1 cellular context compared by ENCODE assay signal in the genomic region with DNA sequence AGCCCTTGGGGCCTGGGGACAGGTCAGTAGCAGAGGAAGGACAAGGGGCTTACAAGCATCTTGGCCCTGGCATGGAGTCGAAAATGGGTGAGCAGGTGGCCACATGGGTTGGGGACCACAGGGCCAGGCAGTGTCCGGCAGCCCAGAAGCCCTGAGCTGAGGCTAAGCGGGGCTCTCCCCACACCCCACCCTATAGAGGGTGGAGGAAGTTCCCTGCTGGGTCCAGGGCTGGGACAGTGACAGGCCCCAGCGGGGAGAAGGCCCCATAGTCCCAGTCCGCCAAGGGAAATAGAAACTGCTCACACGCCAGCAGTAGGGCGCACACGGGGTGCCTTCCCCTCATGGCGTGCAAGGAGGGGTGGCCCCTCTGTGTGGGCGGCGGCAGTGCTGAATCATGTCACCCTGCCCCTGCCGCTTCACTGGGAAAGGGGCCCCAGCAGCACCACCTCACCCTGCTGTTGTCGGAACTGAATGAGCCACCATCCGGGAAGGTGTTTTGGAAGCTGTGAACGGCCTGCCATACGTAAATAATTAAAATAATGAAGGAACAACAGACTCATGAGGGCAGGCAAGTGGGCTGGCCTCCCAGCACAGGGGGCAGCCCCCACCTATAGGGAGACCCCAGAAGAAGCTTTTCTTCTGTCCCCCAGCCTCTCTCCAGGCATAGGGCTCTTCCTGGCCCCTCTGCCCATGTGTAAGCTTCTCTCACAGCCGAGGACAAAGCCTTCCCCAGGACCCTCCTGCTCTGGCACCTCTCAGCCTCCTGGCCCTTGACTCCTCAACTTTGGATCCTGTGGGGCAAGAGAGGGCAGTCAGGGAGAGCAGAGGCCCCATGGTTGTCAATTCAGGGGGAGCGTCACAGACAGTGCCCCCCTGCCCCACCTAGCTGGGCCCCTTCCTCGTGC.
TF ChIP-seq lines count a peak whose summit lies in the region.

No MANE protein-coding gene starts in this region.

TF ChIP-seq in K562, 482 proteins besides CTCF, POLR2A, EP300 and RAD21 (continued from another document and continues in another):
- no peak for TF ChIP-seq ATF1 (CRISPR knock-in tag; IDR thresholded peaks at IDR 0.05)
- TF ChIP-seq ATF1 (tag; IDR thresholded peaks at IDR 0.05): 0 out of 2 replicates have a peak, but pooled peaks have one; percentile 33
- TF ChIP-seq HMG20B (CRISPR knock-in tag; IDR thresholded peaks at IDR 0.05): no peak
- TF ChIP-seq RNF2 (IDR thresholded peaks at IDR 0.05): peak; percentile 60; the same call in 1 of the 2 replicates
- no peak for TF ChIP-seq PPARD (CRISPR knock-in tag; IDR thresholded peaks at IDR 0.05)
- 0 out of 2 replicates have a peak, but pooled peaks have one; percentile 59 for TF ChIP-seq ZNF766 (CRISPR knock-in tag; conservative IDR thresholded peaks at IDR 0.05)
- TF ChIP-seq TBP (optimal IDR thresholded peaks at IDR 0.05; ENCODE audit: low read depth, low read length): peak; percentile 45
- TF ChIP-seq CC2D1A (IDR thresholded peaks at IDR 0.05): peak; percentile 92
- TF ChIP-seq, protein P1, sequence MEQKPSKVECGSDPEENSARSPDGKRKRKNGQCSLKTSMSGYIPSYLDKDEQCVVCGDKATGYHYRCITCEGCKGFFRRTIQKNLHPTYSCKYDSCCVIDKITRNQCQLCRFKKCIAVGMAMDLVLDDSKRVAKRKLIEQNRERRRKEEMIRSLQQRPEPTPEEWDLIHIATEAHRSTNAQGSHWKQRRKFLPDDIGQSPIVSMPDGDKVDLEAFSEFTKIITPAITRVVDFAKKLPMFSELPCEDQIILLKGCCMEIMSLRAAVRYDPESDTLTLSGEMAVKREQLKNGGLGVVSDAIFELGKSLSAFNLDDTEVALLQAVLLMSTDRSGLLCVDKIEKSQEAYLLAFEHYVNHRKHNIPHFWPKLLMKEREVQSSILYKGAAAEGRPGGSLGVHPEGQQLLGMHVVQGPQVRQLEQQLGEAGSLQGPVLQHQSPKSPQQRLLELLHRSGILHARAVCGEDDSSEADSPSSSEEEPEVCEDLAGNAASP (IDR thresholded peaks at IDR 0.05): no peak
- TF ChIP-seq E2F1 (CRISPR knock-in tag; IDR thresholded peaks at IDR 0.05): no peak
- TF ChIP-seq SNRNP70 (optimal IDR thresholded peaks at IDR 0.05; ENCODE audit: low read depth, low read length): no peak
- TF ChIP-seq, protein P2, sequence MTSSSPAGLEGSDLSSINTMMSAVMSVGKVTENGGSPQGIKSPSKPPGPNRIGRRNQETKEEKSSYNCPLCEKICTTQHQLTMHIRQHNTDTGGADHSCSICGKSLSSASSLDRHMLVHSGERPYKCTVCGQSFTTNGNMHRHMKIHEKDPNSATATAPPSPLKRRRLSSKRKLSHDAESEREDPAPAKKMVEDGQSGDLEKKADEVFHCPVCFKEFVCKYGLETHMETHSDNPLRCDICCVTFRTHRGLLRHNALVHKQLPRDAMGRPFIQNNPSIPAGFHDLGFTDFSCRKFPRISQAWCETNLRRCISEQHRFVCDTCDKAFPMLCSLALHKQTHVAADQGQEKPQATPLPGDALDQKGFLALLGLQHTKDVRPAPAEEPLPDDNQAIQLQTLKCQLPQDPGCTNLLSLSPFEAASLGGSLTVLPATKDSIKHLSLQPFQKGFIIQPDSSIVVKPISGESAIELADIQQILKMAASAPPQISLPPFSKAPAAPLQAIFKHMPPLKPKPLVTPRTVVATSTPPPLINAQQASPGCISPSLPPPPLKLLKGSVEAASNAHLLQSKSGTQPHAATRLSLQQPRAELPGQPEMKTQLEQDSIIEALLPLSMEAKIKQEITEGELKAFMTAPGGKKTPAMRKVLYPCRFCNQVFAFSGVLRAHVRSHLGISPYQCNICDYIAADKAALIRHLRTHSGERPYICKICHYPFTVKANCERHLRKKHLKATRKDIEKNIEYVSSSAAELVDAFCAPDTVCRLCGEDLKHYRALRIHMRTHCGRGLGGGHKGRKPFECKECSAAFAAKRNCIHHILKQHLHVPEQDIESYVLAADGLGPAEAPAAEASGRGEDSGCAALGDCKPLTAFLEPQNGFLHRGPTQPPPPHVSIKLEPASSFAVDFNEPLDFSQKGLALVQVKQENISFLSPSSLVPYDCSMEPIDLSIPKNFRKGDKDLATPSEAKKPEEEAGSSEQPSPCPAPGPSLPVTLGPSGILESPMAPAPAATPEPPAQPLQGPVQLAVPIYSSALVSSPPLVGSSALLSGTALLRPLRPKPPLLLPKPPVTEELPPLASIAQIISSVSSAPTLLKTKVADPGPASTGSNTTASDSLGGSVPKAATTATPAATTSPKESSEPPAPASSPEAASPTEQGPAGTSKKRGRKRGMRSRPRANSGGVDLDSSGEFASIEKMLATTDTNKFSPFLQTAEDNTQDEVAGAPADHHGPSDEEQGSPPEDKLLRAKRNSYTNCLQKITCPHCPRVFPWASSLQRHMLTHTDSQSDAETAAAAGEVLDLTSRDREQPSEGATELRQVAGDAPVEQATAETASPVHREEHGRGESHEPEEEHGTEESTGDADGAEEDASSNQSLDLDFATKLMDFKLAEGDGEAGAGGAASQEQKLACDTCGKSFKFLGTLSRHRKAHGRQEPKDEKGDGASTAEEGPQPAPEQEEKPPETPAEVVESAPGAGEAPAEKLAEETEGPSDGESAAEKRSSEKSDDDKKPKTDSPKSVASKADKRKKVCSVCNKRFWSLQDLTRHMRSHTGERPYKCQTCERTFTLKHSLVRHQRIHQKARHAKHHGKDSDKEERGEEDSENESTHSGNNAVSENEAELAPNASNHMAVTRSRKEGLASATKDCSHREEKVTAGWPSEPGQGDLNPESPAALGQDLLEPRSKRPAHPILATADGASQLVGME (CRISPR knock-in tag; IDR thresholded peaks at IDR 0.05): no peak
- no peak for TF ChIP-seq CHCHD3 (CRISPR knock-in tag; IDR thresholded peaks at IDR 0.05)
- no peak for TF ChIP-seq GATA2 (CRISPR knock-in tag; IDR thresholded peaks at IDR 0.05)
- TF ChIP-seq ZNF707 (CRISPR knock-in tag; conservative IDR thresholded peaks at IDR 0.05): no peak
- 0 out of 2 replicates have a peak, but pooled peaks have one; percentile 43 for TF ChIP-seq HDAC2 (IDR thresholded peaks at IDR 0.05)
- TF ChIP-seq, protein P3, sequence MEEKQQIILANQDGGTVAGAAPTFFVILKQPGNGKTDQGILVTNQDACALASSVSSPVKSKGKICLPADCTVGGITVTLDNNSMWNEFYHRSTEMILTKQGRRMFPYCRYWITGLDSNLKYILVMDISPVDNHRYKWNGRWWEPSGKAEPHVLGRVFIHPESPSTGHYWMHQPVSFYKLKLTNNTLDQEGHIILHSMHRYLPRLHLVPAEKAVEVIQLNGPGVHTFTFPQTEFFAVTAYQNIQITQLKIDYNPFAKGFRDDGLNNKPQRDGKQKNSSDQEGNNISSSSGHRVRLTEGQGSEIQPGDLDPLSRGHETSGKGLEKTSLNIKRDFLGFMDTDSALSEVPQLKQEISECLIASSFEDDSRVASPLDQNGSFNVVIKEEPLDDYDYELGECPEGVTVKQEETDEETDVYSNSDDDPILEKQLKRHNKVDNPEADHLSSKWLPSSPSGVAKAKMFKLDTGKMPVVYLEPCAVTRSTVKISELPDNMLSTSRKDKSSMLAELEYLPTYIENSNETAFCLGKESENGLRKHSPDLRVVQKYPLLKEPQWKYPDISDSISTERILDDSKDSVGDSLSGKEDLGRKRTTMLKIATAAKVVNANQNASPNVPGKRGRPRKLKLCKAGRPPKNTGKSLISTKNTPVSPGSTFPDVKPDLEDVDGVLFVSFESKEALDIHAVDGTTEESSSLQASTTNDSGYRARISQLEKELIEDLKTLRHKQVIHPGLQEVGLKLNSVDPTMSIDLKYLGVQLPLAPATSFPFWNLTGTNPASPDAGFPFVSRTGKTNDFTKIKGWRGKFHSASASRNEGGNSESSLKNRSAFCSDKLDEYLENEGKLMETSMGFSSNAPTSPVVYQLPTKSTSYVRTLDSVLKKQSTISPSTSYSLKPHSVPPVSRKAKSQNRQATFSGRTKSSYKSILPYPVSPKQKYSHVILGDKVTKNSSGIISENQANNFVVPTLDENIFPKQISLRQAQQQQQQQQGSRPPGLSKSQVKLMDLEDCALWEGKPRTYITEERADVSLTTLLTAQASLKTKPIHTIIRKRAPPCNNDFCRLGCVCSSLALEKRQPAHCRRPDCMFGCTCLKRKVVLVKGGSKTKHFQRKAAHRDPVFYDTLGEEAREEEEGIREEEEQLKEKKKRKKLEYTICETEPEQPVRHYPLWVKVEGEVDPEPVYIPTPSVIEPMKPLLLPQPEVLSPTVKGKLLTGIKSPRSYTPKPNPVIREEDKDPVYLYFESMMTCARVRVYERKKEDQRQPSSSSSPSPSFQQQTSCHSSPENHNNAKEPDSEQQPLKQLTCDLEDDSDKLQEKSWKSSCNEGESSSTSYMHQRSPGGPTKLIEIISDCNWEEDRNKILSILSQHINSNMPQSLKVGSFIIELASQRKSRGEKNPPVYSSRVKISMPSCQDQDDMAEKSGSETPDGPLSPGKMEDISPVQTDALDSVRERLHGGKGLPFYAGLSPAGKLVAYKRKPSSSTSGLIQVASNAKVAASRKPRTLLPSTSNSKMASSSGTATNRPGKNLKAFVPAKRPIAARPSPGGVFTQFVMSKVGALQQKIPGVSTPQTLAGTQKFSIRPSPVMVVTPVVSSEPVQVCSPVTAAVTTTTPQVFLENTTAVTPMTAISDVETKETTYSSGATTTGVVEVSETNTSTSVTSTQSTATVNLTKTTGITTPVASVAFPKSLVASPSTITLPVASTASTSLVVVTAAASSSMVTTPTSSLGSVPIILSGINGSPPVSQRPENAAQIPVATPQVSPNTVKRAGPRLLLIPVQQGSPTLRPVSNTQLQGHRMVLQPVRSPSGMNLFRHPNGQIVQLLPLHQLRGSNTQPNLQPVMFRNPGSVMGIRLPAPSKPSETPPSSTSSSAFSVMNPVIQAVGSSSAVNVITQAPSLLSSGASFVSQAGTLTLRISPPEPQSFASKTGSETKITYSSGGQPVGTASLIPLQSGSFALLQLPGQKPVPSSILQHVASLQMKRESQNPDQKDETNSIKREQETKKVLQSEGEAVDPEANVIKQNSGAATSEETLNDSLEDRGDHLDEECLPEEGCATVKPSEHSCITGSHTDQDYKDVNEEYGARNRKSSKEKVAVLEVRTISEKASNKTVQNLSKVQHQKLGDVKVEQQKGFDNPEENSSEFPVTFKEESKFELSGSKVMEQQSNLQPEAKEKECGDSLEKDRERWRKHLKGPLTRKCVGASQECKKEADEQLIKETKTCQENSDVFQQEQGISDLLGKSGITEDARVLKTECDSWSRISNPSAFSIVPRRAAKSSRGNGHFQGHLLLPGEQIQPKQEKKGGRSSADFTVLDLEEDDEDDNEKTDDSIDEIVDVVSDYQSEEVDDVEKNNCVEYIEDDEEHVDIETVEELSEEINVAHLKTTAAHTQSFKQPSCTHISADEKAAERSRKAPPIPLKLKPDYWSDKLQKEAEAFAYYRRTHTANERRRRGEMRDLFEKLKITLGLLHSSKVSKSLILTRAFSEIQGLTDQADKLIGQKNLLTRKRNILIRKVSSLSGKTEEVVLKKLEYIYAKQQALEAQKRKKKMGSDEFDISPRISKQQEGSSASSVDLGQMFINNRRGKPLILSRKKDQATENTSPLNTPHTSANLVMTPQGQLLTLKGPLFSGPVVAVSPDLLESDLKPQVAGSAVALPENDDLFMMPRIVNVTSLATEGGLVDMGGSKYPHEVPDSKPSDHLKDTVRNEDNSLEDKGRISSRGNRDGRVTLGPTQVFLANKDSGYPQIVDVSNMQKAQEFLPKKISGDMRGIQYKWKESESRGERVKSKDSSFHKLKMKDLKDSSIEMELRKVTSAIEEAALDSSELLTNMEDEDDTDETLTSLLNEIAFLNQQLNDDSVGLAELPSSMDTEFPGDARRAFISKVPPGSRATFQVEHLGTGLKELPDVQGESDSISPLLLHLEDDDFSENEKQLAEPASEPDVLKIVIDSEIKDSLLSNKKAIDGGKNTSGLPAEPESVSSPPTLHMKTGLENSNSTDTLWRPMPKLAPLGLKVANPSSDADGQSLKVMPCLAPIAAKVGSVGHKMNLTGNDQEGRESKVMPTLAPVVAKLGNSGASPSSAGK (IDR thresholded peaks at IDR 0.05): peak; percentile 58
- TF ChIP-seq NFIC (IDR thresholded peaks at IDR 0.05): 0 out of 2 replicates have a peak, but pooled peaks have one; percentile 21
- TF ChIP-seq, protein P4, sequence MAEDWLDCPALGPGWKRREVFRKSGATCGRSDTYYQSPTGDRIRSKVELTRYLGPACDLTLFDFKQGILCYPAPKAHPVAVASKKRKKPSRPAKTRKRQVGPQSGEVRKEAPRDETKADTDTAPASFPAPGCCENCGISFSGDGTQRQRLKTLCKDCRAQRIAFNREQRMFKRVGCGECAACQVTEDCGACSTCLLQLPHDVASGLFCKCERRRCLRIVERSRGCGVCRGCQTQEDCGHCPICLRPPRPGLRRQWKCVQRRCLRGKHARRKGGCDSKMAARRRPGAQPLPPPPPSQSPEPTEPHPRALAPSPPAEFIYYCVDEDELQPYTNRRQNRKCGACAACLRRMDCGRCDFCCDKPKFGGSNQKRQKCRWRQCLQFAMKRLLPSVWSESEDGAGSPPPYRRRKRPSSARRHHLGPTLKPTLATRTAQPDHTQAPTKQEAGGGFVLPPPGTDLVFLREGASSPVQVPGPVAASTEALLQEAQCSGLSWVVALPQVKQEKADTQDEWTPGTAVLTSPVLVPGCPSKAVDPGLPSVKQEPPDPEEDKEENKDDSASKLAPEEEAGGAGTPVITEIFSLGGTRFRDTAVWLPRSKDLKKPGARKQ (CRISPR knock-in tag; IDR thresholded peaks at IDR 0.05): no peak
- TF ChIP-seq ZBTB43 (CRISPR knock-in tag; IDR thresholded peaks at IDR 0.05): no peak
- TF ChIP-seq, protein P5, sequence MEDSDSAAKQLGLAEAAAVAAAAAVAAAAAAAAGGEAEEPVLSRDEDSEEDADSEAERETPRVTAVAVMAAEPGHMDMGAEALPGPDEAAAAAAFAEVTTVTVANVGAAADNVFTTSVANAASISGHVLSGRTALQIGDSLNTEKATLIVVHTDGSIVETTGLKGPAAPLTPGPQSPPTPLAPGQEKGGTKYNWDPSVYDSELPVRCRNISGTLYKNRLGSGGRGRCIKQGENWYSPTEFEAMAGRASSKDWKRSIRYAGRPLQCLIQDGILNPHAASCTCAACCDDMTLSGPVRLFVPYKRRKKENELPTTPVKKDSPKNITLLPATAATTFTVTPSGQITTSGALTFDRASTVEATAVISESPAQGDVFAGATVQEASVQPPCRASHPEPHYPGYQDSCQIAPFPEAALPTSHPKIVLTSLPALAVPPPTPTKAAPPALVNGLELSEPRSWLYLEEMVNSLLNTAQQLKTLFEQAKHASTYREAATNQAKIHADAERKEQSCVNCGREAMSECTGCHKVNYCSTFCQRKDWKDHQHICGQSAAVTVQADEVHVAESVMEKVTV (CRISPR knock-in tag; IDR thresholded peaks at IDR 0.05): no peak
- no peak for TF ChIP-seq ZNF644 (tag; IDR thresholded peaks at IDR 0.05; ENCODE audit: low read depth)
- TF ChIP-seq ZBTB7A (IDR thresholded peaks at IDR 0.05; ENCODE audit: borderline replicate concordance, control insufficient read depth, low read depth, low read length): no peak; the same call in 1 of the 2 replicates
- TF ChIP-seq DDX20 (tag; IDR thresholded peaks at IDR 0.05; ENCODE audit: low read depth): no peak
